ENCODE assay signal across 8 cellular contexts in the genomic region with DNA sequence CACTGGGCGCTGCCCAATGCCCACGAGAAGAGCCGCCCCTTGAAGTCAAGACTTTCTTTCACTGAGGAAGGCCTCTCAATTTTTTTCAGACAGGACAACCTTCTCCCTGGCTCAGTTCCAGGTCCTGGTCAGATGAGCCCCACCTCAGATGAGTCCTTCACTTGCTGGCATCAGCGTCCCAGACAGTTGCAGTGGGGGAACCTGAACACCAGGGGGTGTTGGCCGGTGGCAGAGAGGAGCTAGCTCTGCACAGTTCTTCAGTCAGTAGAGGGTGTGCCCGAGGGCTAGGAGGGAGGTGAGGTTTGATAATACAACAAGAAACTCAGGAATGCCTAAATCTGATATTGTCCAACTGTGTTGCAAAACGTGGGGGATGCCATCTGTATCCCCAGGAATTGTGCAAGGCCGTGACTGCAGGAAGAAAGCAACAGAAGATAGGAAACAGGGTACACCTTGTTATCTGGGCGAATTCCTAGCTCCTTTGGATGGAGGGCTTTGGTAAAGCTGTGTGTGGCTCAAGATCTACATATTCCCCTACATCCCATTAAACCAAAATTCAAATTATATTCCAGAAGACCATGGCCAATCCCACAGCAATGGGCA. TPM values are rescaled to one million over a fixed set of nuclear protein-coding genes. Genes with fewer than 3 reads are reported as not detected.
A peak's percentile ranks its signal among the peaks of the same experiment; 100 is the strongest.
DNase-seq lines count a peak whose midpoint lies in the region; ATAC-seq and TF ChIP-seq lines count a peak whose summit lies in the region.
"Had no signal": no experiment of that assay in that cellular context is flagged by ENCODE, and none has a peak within 500 bp of the region (broad histone marks: within the 10 kb centered on the region; RNA-seq: fewer than 3 reads in every experiment).

No MANE protein-coding gene starts in this region.

- ATAC-seq in GM18498 (IDR thresholded peaks at IDR 0.05; ENCODE audit: unreplicated experiment) = peak; percentile 69
- ATAC-seq in stimulated activated naive CD8-positive, alpha-beta T cell treated with anti-CD3 and anti-CD28 coated beads, Interleukin-15, amount 100 ng/mL, for 72 hours = peak; percentile 77

- H3K4me1 Mint-ChIP-seq in IgD-negative memory B cell (peaks cover 4 to 10% (median 8%) of the 10 kb centered on the region in 3 donors), chondrocyte (ENCODE audit: low read depth) (no peaks in the 10 kb centered on the region)
- peaks cover 49% of the 10 kb centered on the region for H3K4me1 Mint-ChIP-seq in stimulated activated naive CD8-positive, alpha-beta T cell treated with anti-CD3 and anti-CD28 coated beads, Interleukin-15, amount 100 ng/mL, for 72 hours

- H3K9me3 Mint-ChIP-seq in IgD-negative memory B cell (peaks cover 2 to 12% (median 9%) of the 10 kb centered on the region in 3 donors), chondrocyte (ENCODE audit: low read depth) (peaks cover 23% of the 10 kb centered on the region)
- peaks cover 0 to 13% of the 10 kb centered on the region in 2 donors for H3K9me3 Mint-ChIP-seq in stimulated activated naive CD8-positive, alpha-beta T cell treated with anti-CD3 and anti-CD28 coated beads, Interleukin-15, amount 100 ng/mL, for 72 hours

- H3K27ac Mint-ChIP-seq in IgD-negative memory B cell (peak overlapping the region in 2 of 3 donors; percentile 4 to 8), chondrocyte (ENCODE audit: unreplicated experiment) (no peak overlapping the region)
- H3K27ac Mint-ChIP-seq in stimulated activated naive CD8-positive, alpha-beta T cell treated with anti-CD3 and anti-CD28 coated beads, Interleukin-15, amount 100 ng/mL, for 72 hours = no peak overlapping the region

- peak overlapping the region in 1 of 4 donors; percentile 32 for H3K4me3 Mint-ChIP-seq in IgD-negative memory B cell
- no peak overlapping the region for H3K4me3 Mint-ChIP-seq in chondrocyte (ENCODE audit: unreplicated experiment)
- H3K4me3 Mint-ChIP-seq in stimulated activated naive CD8-positive, alpha-beta T cell treated with anti-CD3 and anti-CD28 coated beads, Interleukin-15, amount 100 ng/mL, for 72 hours = no peak overlapping the region
- H3K4me3 Mint-ChIP-seq: dendritic cell treated with granulocyte-macrophage colony-stimulating factor and Interleukin-4, amounts not matched to agents 40 ng/mL and 50 ng/mL, for 4 days had no signal

- H3K36me3 Mint-ChIP-seq in IgD-negative memory B cell (no peaks in the 10 kb centered on the region), chondrocyte (ENCODE audit: low read depth) (no peaks in the 10 kb centered on the region)

- DNase-seq in activated CD4-positive, CD25-positive, alpha-beta regulatory T cell treated with anti-CD3 and anti-CD28 coated beads, Interleukin-2, amount 50 U/mL, for 72 hours = peak; percentile 73
- no peak for DNase-seq in chondrocyte (ENCODE audit: low spot score)
- DNase-seq in myocyte (ENCODE audit: low read depth) = peak; percentile 29
- DNase-seq in stimulated activated naive CD8-positive, alpha-beta T cell treated with anti-CD3 and anti-CD28 coated beads, Interleukin-15, amount 100 ng/mL, for 72 hours = peak; percentile 72 to 79
- DNase-seq in cerebellum (ENCODE audit: low spot score) = no peak

- peak; percentile 51 for TF ChIP-seq CTCF in chondrocyte (IDR thresholded peaks at IDR 0.05)

- H3K27me3 Mint-ChIP-seq in IgD-negative memory B cell (no peaks in the 10 kb centered on the region), chondrocyte (ENCODE audit: low read depth) (peaks cover 29% of the 10 kb centered on the region)
- H3K27me3 Mint-ChIP-seq in stimulated activated naive CD8-positive, alpha-beta T cell treated with anti-CD3 and anti-CD28 coated beads, Interleukin-15, amount 100 ng/mL, for 72 hours = peaks cover 42% of the 10 kb centered on the region
- H3K27me3 Mint-ChIP-seq: dendritic cell treated with granulocyte-macrophage colony-stimulating factor and Interleukin-4, amounts not matched to agents 40 ng/mL and 50 ng/mL, for 4 days had no signal

RNA-seq across cellular contexts. Expression of a gene that starts 34.3 kb away (rescaled TPM):
- 0.15 TPM for polyA plus RNA-seq in IgD-negative memory B cell
- total RNA-seq in chondrocyte (not detected in 3 replicates), myocyte (0.10 TPM in 1 of 2 replicates, not detected in the other), cerebellum (not detected)
- polyA plus RNA-seq in myocyte (2012) = 0.04 TPM

Comparison
In these comparisons a context has a peak if more than half of its experiments do, and no peak if none do; other contexts are left out.
1. H3K27ac Mint-ChIP-seq: peak in IgD-negative memory B cell (2 of 3); none in chondrocyte (single experiment) and stimulated activated naive CD8-positive, alpha-beta T cell treated with anti-CD3 and anti-CD28 coated beads, Interleukin-15, amount 100 ng/mL, for 72 hours (0 of 2).
2. DNase-seq: peak in activated CD4-positive, CD25-positive, alpha-beta regulatory T cell treated with anti-CD3 and anti-CD28 coated beads, Interleukin-2, amount 50 U/mL, for 72 hours (single experiment), myocyte (single experiment) and stimulated activated naive CD8-positive, alpha-beta T cell treated with anti-CD3 and anti-CD28 coated beads, Interleukin-15, amount 100 ng/mL, for 72 hours (2 of 2); none in chondrocyte (single experiment) and cerebellum (single experiment).